In the genomic region with DNA sequence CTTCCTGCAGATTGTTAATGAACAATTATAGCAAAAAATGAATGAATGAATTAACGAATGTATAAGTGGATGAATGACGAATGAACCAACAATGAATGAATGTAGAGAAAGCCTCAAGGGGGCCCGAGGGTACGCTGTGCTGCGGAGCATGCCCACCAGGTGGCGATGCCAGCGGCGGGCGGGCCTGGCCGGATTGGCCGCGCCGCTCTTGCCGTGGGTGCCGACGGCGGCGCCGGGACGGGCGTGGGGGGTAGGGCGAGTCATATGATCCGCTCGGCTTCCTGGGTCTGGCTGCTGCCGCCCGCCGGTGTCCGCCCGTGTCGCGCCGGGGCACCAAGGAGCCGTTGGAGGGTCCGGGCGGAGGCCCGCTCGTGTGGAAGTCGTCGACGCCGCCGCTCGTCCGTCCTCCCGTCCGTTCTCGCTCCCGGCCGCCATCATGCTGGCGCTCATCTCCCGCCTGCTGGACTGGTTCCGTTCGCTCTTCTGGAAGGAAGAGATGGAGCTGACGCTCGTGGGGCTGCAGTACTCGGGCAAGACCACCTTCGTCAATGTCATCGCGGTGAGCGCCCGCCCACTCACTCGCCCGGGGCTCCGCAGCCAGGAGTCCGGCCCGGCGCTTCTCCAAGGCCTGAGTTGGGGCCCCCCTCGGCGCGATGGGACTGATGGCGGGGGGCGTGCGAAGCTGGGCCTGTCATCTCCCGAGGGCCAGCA, we compare ENCODE assay signal across 1 cellular context.
TF ChIP-seq lines count a peak whose summit lies in the region.

A gene (plus strand): TSS at position 263 of the 711 bp plus-strand sequence. CDS start 174 bp downstream, at position 437.

TF ChIP-seq in GM12878, 131 proteins besides CTCF, POLR2A, EP300 and RAD21 (continued from another document and continues in another):
- TF ChIP-seq, protein P1, sequence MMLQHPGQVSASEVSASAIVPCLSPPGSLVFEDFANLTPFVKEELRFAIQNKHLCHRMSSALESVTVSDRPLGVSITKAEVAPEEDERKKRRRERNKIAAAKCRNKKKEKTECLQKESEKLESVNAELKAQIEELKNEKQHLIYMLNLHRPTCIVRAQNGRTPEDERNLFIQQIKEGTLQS (IDR thresholded peaks at IDR 0.05; ENCODE audit: borderline replicate concordance, extremely low read depth, low read depth, low read length), result 0 out of 2 replicates have a peak, but pooled peaks have one; percentile 27
- TF ChIP-seq SUPT20H (IDR thresholded peaks at IDR 0.05; ENCODE audit: borderline replicate concordance, control insufficient read depth, low read depth, low read length) (no peak), PAX5 (IDR thresholded peaks at IDR 0.05; ENCODE audit: borderline replicate concordance, low read depth, low read length) (no peak), TCF12 (IDR thresholded peaks at IDR 0.05; ENCODE audit: low read depth, low read length) (peak; percentile 71), MEF2A (IDR thresholded peaks at IDR 0.05; ENCODE audit: insufficient read depth, low read depth, low read length) (peak; percentile 84), PAX8 (IDR thresholded peaks at IDR 0.05) (no peak), NR2C2 (IDR thresholded peaks at IDR 0.05; ENCODE audit: borderline replicate concordance, control insufficient read depth, insufficient read length, low read depth) (no peak), HDAC2 (IDR thresholded peaks at IDR 0.05) (no peak), POLR2AphosphoS5 (IDR thresholded peaks at IDR 0.05; ENCODE audit: low read length) (peak; percentile 93), PML (IDR thresholded peaks at IDR 0.05; ENCODE audit: low read length) (peak; percentile 88), CBX5 (IDR thresholded peaks at IDR 0.05; ENCODE audit: low read depth) (peak; percentile 91; the same call in 1 of the 2 replicates), CHD2 (IDR thresholded peaks at IDR 0.05; ENCODE audit: borderline replicate concordance, low read depth, low read length) (peak; percentile 92), IRF4 (IDR thresholded peaks at IDR 0.05; ENCODE audit: low read depth, low read length) (0 out of 2 replicates have a peak, but pooled peaks have one; percentile 37), IKZF1 (conservative IDR thresholded peaks at IDR 0.05) (peak; percentile 96), ASH2L (IDR thresholded peaks at IDR 0.05; ENCODE audit: borderline replicate concordance, low read depth) (peak; percentile 78; the same call in 1 of the 2 replicates), POLR2AphosphoS2 (IDR thresholded peaks at IDR 0.05; ENCODE audit: low read depth, low read length) (peak; percentile 52; the same call in 1 of the 2 replicates), SMARCA5 (IDR thresholded peaks at IDR 0.05) (peak; percentile 96), RCOR1 (conservative IDR thresholded peaks at IDR 0.05; ENCODE audit: low read depth, low read length) (no peak), RELA (IDR thresholded peaks at IDR 0.05; ENCODE audit: borderline replicate concordance, partially characterized antibody) (peak; percentile 84), CREB1 (IDR thresholded peaks at IDR 0.05; ENCODE audit: low read depth) (peak; percentile 83; the same call in 1 of the 2 replicates), FOXM1 (IDR thresholded peaks at IDR 0.05; ENCODE audit: low read depth, low read length) (no peak; the same call in 1 of the 2 replicates), SMC3 (IDR thresholded peaks at IDR 0.05; ENCODE audit: borderline replicate concordance, low read length) (peak; percentile 58; the same call in 1 of the 2 replicates), NR2C1 (IDR thresholded peaks at IDR 0.05) (peak; percentile 53), IKZF2 (IDR thresholded peaks at IDR 0.05) (no peak), SIN3A (IDR thresholded peaks at IDR 0.05; ENCODE audit: low read depth, low read length) (peak; percentile 92), TBL1XR1 (IDR thresholded peaks at IDR 0.05; ENCODE audit: low read depth, low read length) (peak; percentile 61; the same call in 1 of the 2 replicates), SREBF1 (IDR thresholded peaks at IDR 0.05; ENCODE audit: low read length) (no peak), MXI1 (IDR thresholded peaks at IDR 0.05; ENCODE audit: low read depth, low read length) (peak; percentile 54), CHD4 (IDR thresholded peaks at IDR 0.05) (no peak), BMI1 (IDR thresholded peaks at IDR 0.05; ENCODE audit: borderline replicate concordance) (no peak), BCL11A (IDR thresholded peaks at IDR 0.05; ENCODE audit: low read depth, low read length) (0 out of 2 replicates have a peak, but pooled peaks have one; percentile 19), TCF7 (IDR thresholded peaks at IDR 0.05; ENCODE audit: borderline replicate concordance) (no peak), EGR1 (IDR thresholded peaks at IDR 0.05; ENCODE audit: borderline replicate concordance in 1 of 2, low read depth in 2 of 2, low read length in 2 of 2) (peak; percentile 97 to 98), WRNIP1 (IDR thresholded peaks at IDR 0.05; ENCODE audit: borderline replicate concordance, low read depth, low read length) (0 out of 2 replicates have a peak, but pooled peaks have one; percentile 23)
- TF ChIP-seq, protein P2, sequence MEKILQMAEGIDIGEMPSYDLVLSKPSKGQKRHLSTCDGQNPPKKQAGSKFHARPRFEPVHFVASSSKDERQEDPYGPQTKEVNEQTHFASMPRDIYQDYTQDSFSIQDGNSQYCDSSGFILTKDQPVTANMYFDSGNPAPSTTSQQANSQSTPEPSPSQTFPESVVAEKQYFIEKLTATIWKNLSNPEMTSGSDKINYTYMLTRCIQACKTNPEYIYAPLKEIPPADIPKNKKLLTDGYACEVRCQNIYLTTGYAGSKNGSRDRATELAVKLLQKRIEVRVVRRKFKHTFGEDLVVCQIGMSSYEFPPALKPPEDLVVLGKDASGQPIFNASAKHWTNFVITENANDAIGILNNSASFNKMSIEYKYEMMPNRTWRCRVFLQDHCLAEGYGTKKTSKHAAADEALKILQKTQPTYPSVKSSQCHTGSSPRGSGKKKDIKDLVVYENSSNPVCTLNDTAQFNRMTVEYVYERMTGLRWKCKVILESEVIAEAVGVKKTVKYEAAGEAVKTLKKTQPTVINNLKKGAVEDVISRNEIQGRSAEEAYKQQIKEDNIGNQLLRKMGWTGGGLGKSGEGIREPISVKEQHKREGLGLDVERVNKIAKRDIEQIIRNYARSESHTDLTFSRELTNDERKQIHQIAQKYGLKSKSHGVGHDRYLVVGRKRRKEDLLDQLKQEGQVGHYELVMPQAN (conservative IDR thresholded peaks at IDR 0.05), result peak; percentile 90
- TF ChIP-seq, protein P3, sequence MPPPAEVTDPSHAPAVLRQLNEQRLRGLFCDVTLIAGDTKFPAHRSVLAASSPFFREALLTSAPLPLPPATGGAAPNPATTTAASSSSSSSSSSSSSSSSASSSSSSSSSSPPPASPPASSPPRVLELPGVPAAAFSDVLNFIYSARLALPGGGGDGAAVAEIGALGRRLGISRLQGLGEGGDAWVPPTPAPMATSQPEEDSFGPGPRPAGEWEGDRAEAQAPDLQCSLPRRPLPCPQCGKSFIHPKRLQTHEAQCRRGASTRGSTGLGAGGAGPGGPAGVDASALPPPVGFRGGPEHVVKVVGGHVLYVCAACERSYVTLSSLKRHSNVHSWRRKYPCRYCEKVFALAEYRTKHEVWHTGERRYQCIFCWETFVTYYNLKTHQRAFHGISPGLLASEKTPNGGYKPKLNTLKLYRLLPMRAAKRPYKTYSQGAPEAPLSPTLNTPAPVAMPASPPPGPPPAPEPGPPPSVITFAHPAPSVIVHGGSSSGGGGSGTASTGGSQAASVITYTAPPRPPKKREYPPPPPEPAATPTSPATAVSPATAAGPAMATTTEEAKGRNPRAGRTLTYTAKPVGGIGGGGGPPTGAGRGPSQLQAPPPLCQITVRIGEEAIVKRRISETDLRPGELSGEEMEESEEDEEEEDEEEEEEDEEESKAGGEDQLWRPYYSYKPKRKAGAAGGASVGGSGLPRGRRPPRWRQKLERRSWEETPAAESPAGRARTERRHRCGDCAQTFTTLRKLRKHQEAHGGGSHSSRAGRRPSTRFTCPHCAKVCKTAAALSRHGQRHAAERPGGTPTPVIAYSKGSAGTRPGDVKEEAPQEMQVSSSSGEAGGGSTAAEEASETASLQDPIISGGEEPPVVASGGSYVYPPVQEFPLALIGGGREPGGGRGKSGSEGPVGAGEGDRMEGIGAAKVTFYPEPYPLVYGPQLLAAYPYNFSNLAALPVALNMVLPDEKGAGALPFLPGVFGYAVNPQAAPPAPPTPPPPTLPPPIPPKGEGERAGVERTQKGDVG (CRISPR knock-in tag; IDR thresholded peaks at IDR 0.05), result no peak
- TF ChIP-seq, protein P4, sequence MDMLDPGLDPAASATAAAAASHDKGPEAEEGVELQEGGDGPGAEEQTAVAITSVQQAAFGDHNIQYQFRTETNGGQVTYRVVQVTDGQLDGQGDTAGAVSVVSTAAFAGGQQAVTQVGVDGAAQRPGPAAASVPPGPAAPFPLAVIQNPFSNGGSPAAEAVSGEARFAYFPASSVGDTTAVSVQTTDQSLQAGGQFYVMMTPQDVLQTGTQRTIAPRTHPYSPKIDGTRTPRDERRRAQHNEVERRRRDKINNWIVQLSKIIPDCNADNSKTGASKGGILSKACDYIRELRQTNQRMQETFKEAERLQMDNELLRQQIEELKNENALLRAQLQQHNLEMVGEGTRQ (IDR thresholded peaks at IDR 0.05; ENCODE audit: borderline replicate concordance, low read depth, low read length), result peak; percentile 63
- TF ChIP-seq, protein P5, sequence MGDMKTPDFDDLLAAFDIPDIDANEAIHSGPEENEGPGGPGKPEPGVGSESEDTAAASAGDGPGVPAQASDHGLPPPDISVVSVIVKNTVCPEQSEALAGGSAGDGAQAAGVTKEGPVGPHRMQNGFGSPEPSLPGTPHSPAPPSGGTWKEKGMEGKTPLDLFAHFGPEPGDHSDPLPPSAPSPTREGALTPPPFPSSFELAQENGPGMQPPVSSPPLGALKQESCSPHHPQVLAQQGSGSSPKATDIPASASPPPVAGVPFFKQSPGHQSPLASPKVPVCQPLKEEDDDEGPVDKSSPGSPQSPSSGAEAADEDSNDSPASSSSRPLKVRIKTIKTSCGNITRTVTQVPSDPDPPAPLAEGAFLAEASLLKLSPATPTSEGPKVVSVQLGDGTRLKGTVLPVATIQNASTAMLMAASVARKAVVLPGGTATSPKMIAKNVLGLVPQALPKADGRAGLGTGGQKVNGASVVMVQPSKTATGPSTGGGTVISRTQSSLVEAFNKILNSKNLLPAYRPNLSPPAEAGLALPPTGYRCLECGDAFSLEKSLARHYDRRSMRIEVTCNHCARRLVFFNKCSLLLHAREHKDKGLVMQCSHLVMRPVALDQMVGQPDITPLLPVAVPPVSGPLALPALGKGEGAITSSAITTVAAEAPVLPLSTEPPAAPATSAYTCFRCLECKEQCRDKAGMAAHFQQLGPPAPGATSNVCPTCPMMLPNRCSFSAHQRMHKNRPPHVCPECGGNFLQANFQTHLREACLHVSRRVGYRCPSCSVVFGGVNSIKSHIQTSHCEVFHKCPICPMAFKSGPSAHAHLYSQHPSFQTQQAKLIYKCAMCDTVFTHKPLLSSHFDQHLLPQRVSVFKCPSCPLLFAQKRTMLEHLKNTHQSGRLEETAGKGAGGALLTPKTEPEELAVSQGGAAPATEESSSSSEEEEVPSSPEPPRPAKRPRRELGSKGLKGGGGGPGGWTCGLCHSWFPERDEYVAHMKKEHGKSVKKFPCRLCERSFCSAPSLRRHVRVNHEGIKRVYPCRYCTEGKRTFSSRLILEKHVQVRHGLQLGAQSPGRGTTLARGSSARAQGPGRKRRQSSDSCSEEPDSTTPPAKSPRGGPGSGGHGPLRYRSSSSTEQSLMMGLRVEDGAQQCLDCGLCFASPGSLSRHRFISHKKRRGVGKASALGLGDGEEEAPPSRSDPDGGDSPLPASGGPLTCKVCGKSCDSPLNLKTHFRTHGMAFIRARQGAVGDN (IDR thresholded peaks at IDR 0.05), result peak; percentile 43; the same call in 1 of the 2 replicates
- TF ChIP-seq, protein P6, sequence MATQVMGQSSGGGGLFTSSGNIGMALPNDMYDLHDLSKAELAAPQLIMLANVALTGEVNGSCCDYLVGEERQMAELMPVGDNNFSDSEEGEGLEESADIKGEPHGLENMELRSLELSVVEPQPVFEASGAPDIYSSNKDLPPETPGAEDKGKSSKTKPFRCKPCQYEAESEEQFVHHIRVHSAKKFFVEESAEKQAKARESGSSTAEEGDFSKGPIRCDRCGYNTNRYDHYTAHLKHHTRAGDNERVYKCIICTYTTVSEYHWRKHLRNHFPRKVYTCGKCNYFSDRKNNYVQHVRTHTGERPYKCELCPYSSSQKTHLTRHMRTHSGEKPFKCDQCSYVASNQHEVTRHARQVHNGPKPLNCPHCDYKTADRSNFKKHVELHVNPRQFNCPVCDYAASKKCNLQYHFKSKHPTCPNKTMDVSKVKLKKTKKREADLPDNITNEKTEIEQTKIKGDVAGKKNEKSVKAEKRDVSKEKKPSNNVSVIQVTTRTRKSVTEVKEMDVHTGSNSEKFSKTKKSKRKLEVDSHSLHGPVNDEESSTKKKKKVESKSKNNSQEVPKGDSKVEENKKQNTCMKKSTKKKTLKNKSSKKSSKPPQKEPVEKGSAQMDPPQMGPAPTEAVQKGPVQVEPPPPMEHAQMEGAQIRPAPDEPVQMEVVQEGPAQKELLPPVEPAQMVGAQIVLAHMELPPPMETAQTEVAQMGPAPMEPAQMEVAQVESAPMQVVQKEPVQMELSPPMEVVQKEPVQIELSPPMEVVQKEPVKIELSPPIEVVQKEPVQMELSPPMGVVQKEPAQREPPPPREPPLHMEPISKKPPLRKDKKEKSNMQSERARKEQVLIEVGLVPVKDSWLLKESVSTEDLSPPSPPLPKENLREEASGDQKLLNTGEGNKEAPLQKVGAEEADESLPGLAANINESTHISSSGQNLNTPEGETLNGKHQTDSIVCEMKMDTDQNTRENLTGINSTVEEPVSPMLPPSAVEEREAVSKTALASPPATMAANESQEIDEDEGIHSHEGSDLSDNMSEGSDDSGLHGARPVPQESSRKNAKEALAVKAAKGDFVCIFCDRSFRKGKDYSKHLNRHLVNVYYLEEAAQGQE (IDR thresholded peaks at IDR 0.05; ENCODE audit: low read depth, low read length), result peak; percentile 25; the same call in 1 of the 2 replicates
- TF ChIP-seq, protein P7, sequence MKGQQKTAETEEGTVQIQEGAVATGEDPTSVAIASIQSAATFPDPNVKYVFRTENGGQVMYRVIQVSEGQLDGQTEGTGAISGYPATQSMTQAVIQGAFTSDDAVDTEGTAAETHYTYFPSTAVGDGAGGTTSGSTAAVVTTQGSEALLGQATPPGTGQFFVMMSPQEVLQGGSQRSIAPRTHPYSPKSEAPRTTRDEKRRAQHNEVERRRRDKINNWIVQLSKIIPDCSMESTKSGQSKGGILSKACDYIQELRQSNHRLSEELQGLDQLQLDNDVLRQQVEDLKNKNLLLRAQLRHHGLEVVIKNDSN (IDR thresholded peaks at IDR 0.05; ENCODE audit: borderline replicate concordance, extremely low read length, insufficient read depth, low read depth, low read length), result peak; percentile 87
- TF ChIP-seq, protein P8, sequence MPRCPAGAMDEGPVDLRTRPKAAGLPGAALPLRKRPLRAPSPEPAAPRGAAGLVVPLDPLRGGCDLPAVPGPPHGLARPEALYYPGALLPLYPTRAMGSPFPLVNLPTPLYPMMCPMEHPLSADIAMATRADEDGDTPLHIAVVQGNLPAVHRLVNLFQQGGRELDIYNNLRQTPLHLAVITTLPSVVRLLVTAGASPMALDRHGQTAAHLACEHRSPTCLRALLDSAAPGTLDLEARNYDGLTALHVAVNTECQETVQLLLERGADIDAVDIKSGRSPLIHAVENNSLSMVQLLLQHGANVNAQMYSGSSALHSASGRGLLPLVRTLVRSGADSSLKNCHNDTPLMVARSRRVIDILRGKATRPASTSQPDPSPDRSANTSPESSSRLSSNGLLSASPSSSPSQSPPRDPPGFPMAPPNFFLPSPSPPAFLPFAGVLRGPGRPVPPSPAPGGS (IDR thresholded peaks at IDR 0.05; ENCODE audit: borderline replicate concordance, insufficient read depth, low read depth, low read length, poor library complexity, severe bottlenecking), result peak; percentile 72
- TF ChIP-seq, protein P9, sequence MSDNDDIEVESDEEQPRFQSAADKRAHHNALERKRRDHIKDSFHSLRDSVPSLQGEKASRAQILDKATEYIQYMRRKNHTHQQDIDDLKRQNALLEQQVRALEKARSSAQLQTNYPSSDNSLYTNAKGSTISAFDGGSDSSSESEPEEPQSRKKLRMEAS (IDR thresholded peaks at IDR 0.05; ENCODE audit: low read depth, low read length), result peak; percentile 36; the same call in 1 of the 2 replicates
